9 cellular contexts compared by ENCODE assay signal in genomic region chr16:528111-529011, GRCh38. TPM values are rescaled to one million over a fixed set of nuclear protein-coding genes. Genes with fewer than 3 reads are reported as not detected.
DNase-seq lines count a peak whose midpoint lies in the region; ATAC-seq and TF ChIP-seq lines count a peak whose summit lies in the region.
"Had no signal": no experiment of that assay in that cellular context is flagged by ENCODE, and none has a peak within 500 bp of the region (broad histone marks: within the 10 kb centered on the region; RNA-seq: fewer than 3 reads in every experiment).

No MANE protein-coding gene starts in this region.

- peak; percentile 11 for ATAC-seq in GM21423 (IDR thresholded peaks at IDR 0.05; ENCODE audit: unreplicated experiment)

- no peaks in the 10 kb centered on the region for H3K9me3 ChIP-seq in MG63
- H3K9me3 ChIP-seq in prostate gland, result no peaks in the 10 kb centered on the region

- H3K27ac ChIP-seq in prostate gland, result peak overlapping the region; percentile 53 to 61

- peak overlapping the region; percentile 83 for H3K4me3 ChIP-seq in MG63
- peak overlapping the region; percentile 79 for H3K4me3 ChIP-seq in fibroblast of villous mesenchyme (ENCODE audit: low read depth, low read length)
- H3K4me3 ChIP-seq in prostate gland, result peak overlapping the region; percentile 47 to 66

- intact Hi-C loops in CD14-positive monocyte (cut with micrococcal nuclease), result loop anchor here (5.0 kb wide), 3 partner anchors 109 to 131 kb away; partner anchors contain the start of genes METTL26 (in 2 of the 2), DECR2 (in 1 of the 2) and NME4 (in 1 of the 2)
- intact Hi-C loops in prostate gland (cut with DNase I), result no loop called here

- H3K36me3 Mint-ChIP-seq in CD14-positive monocyte, result peaks cover 2 to 11% of the 10 kb centered on the region in 2 donors

- H3K36me3 ChIP-seq in MG63 (peaks cover 43% of the 10 kb centered on the region), prostate gland (no peaks in the 10 kb centered on the region)

- H3K4me1 ChIP-seq in prostate gland (replicated peaks), result peaks cover 24% of the 10 kb centered on the region

- DNase-seq in CD14-positive monocyte (ENCODE audit: low spot score), result peak; percentile 70
- DNase-seq in MG63, result peak; percentile 81
- peak; percentile 26 for DNase-seq in activated T-cell treated with anti-CD3 and anti-CD28 coated beads for 4 hours
- peak; percentile 70 for DNase-seq in fibroblast of villous mesenchyme (ENCODE audit: low read depth)
- no peak for DNase-seq in prostate gland (ENCODE audit: low spot score)
- no peak for DNase-seq in SK-N-DZ (ENCODE audit: low spot score)
- DNase-seq in NCI-H1048 (lab: John Stamatoyannopoulos, UW), result no peak

- peak overlapping the region; percentile 88 to 92 for H3K4me3 Mint-ChIP-seq in CD14-positive monocyte

- H3K9me3 Mint-ChIP-seq in CD14-positive monocyte, result no peaks in the 10 kb centered on the region

- H3K27me3 Mint-ChIP-seq in CD14-positive monocyte (ENCODE audit: low read depth in 3 of 3), result peaks cover 0 to 1% (median 0%) of the 10 kb centered on the region in 3 donors

- no peak for TF ChIP-seq CTCF in CD14-positive monocyte (IDR thresholded peaks at IDR 0.05)
- TF ChIP-seq CTCF in fibroblast of villous mesenchyme (IDR thresholded peaks at IDR 0.05; ENCODE audit: insufficient read depth, low read depth, low read length), result no peak
- no peak for TF ChIP-seq CTCF in prostate gland (IDR thresholded peaks at IDR 0.05)

- 3% methylated on average over 12 of the region's 55 CpGs for WGBS in prostate gland

- peaks cover 38% of the 10 kb centered on the region for H3K4me1 Mint-ChIP-seq in CD14-positive monocyte

- TF ChIP-seq POLR2A in prostate gland (IDR thresholded peaks at IDR 0.05), result peak; percentile 48

- H3K27ac Mint-ChIP-seq in CD14-positive monocyte, result peak overlapping the region; percentile 83 to 94 (median 89)

- H3K27me3 ChIP-seq in MG63 (no peaks in the 10 kb centered on the region), prostate gland (replicated peaks; ENCODE audit: insufficient read depth) (no peaks in the 10 kb centered on the region)

RNA-seq across cellular contexts. Expression of gene CAPN15, which starts 0.8 kb away (rescaled TPM):
- 1 to 10 TPM; 3.4 to 3.9 TPM for polyA plus RNA-seq in CD14-positive monocyte
- total RNA-seq in MG63 (2014; rRNA removed; shearing (Covaris generic); ENCODE audit: low replicate concordance), result 42.2 and 55.9 TPM in 2 replicates
- total RNA-seq in fibroblast of villous mesenchyme (37.1 and 43.2 TPM in 2 replicates), prostate gland (10 to 100 TPM; 59.7 to 80.7 TPM)
- polyA plus RNA-seq in SK-N-DZ (2014; cell fraction: cytosol; rRNA removed), result 31.5 and 37.4 TPM in 2 replicates
- polyA plus RNA-seq in SK-N-DZ (2014; cell fraction: nucleus; rRNA removed), result 93.2 and 148 TPM in 2 replicates

RNA-seq across cellular contexts. Expression of gene PRR35, which starts 31.8 kb away (rescaled TPM):
- polyA plus RNA-seq in CD14-positive monocyte, result not detected
- not detected in 2 replicates for total RNA-seq in MG63 (2014; rRNA removed; shearing (Covaris generic); ENCODE audit: low replicate concordance)
- total RNA-seq in fibroblast of villous mesenchyme, result not detected in 2 replicates
- 1 to 10 TPM in 1 of 2 donors, not detected in 1; 5.1 TPM for total RNA-seq in prostate gland
- polyA plus RNA-seq in SK-N-DZ (2014; cell fraction: cytosol; rRNA removed), result 0.06 and 0.24 TPM in 2 replicates
- not detected in 2 replicates for polyA plus RNA-seq in SK-N-DZ (2014; cell fraction: nucleus; rRNA removed)
- total RNA-seq: T-helper 2 cell treated with Interferon-gamma antibody and Interleukin-4, amounts not matched to agents 100 ng/mL and 5 ng/mL, for 36 hours had no signal

RNA-seq across cellular contexts. Expression of gene NHLRC4, which starts 38.4 kb away (rescaled TPM):
- under 1 TPM; 0.29 to 0.57 TPM for polyA plus RNA-seq in CD14-positive monocyte
- total RNA-seq in MG63 (2014; rRNA removed; shearing (Covaris generic); ENCODE audit: low replicate concordance), result not detected in 2 replicates
- total RNA-seq in fibroblast of villous mesenchyme (1.7 and 3.2 TPM in 2 replicates), prostate gland (1 to 10 TPM; 2.9 to 6.2 TPM)
- polyA plus RNA-seq in SK-N-DZ (2014; cell fraction: cytosol; rRNA removed), result 1.3 and 1.8 TPM in 2 replicates
- polyA plus RNA-seq in SK-N-DZ (2014; cell fraction: nucleus; rRNA removed), result 2.8 and 3.7 TPM in 2 replicates

RNA-seq across cellular contexts. Expression of gene PIGQ, which starts 41.4 kb away (rescaled TPM):
- 10 to 100 TPM; 11.4 to 12.1 TPM for polyA plus RNA-seq in CD14-positive monocyte
- 13.1 and 31.7 TPM in 2 replicates for total RNA-seq in MG63 (2014; rRNA removed; shearing (Covaris generic); ENCODE audit: low replicate concordance)
- 22.0 and 33.8 TPM in 2 replicates for total RNA-seq in fibroblast of villous mesenchyme
- total RNA-seq in prostate gland, result 10 to 100 TPM; 70.1 to 85.8 TPM
- polyA plus RNA-seq in SK-N-DZ (2014; cell fraction: cytosol; rRNA removed), result 25.3 and 35.9 TPM in 2 replicates
- polyA plus RNA-seq in SK-N-DZ (2014; cell fraction: nucleus; rRNA removed), result 138 and 159 TPM in 2 replicates

Comparison
In these comparisons a context has a peak if more than half of its experiments do, and no peak if none do; other contexts are left out.
1. DNase-seq: peak in CD14-positive monocyte (single experiment), MG63 (single experiment), activated T-cell treated with anti-CD3 and anti-CD28 coated beads for 4 hours (single experiment) and fibroblast of villous mesenchyme (single experiment); none in prostate gland (single experiment), SK-N-DZ (single experiment) and NCI-H1048 (single experiment).
2. Peak in every context shown above with its lines, with median percentiles within 50 percentile points of each other: H3K4me3 ChIP-seq.